25 cellular contexts compared by ENCODE assay signal in the genomic region with DNA sequence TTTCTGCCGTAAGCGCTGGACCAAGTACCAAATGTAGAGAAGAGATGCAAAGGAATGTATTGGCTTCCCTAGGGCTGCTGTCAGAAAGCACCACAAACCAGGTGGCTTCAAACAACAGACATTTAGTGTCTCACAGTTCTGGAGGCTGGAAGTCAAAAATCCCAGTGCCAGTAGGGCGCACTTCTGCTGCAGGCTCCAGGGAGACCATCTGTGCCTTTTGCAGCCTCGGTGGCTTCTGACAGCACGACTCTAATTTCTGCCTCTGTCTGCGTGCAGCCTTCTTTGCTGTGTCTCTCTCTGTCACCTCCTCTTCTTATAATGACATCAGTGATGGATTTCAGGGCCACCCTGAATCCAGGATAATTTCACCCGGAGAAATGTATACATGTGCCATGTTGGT. TPM values are rescaled to one million over a fixed set of nuclear protein-coding genes. Genes with fewer than 3 reads are reported as not detected.
DNase-seq lines count a peak whose midpoint lies in the region; ATAC-seq and TF ChIP-seq lines count a peak whose summit lies in the region.
"Had no signal": no experiment of that assay in that cellular context is flagged by ENCODE, and none has a peak within 500 bp of the region (broad histone marks: within the 10 kb centered on the region; RNA-seq: fewer than 3 reads in every experiment).

No MANE protein-coding gene starts in this region.

- H3K18ac ChIP-seq in H9 (ENCODE audit: insufficient read length, low read depth, low read length) = no peak overlapping the region

- no peak overlapping the region for H3K4me2 ChIP-seq in H9 (ENCODE audit: insufficient read depth, insufficient read length, low read length)

- no peak overlapping the region for H3K9ac ChIP-seq in H9 (ENCODE audit: extremely low read depth, insufficient read length, low read length)
- H3K9ac ChIP-seq: BLaER1 treated with 17β-estradiol and CSF1 and Interleukin-3, amounts not matched to agents 10 nM and 100 nM had no signal

- ATAC-seq in activated CD8-positive, alpha-beta memory T cell treated with anti-CD3 and anti-CD28 coated beads, Interleukin-2, amount 10 ng/mL, durations not matched to agents 7 days and 5 days = no peak
- ATAC-seq in HG02970 (IDR thresholded peaks at IDR 0.05; ENCODE audit: low FRiP score, unreplicated experiment) = no peak
- ATAC-seq: PC-3 had no signal

- no peaks in the 10 kb centered on the region for H3K27me3 ChIP-seq in H9 (ENCODE audit: insufficient read depth, low read length)
- H3K27me3 ChIP-seq: BLaER1 treated with 17β-estradiol and CSF1 and Interleukin-3, amounts not matched to agents 10 nM and 100 nM; cardiac muscle cell; stomach had no signal

- H3K36me3 Mint-ChIP-seq in activated CD8-positive, alpha-beta memory T cell treated with anti-CD3 and anti-CD28 coated beads, Interleukin-2, amount 10 ng/mL, durations not matched to agents 7 days and 5 days = peaks cover 67% of the 10 kb centered on the region
- H3K36me3 Mint-ChIP-seq in H9 (ENCODE audit: insufficient read depth in 1 of 3, low read depth in 3 of 3) (peaks cover 2 to 8% (median 2%) of the 10 kb centered on the region in 3 experiments; a peak in 4 of 7 replicates), osteocyte (ENCODE audit: unreplicated experiment) (peaks cover 9% of the 10 kb centered on the region)
- H3K36me3 Mint-ChIP-seq in activated naive CD8-positive, alpha-beta T cell treated with anti-CD3 and anti-CD28 coated beads for 36 hours = peaks cover 68% of the 10 kb centered on the region

- WGBS in H9 (ENCODE audit: extremely low coverage, insufficient read length, low lambda C conversion rate) = no CpG with 5 or more reads among the region's 7 CpGs

- H4K91ac ChIP-seq in H9 (ENCODE audit: insufficient read length, low read depth, low read length) = no peak overlapping the region

- H3K23me2 ChIP-seq in H9 (ENCODE audit: insufficient read length, low read depth, low read length, poor library complexity, severe bottlenecking) = no peaks in the 10 kb centered on the region

- no peak overlapping the region for H4K5ac ChIP-seq in H9 (ENCODE audit: insufficient read length, low read depth, low read length)

- no peak overlapping the region for H2BK5ac ChIP-seq in H9 (ENCODE audit: insufficient read length, low read length)

- CTCF ChIA-PET in activated CD8-positive, alpha-beta memory T cell treated with anti-CD3 and anti-CD28 coated beads, Interleukin-2, amount 10 ng/mL, durations not matched to agents 7 days and 5 days (lab: Charles Lee) = no interaction called here

- peak overlapping the region; percentile 52 for H3K27ac Mint-ChIP-seq in activated CD8-positive, alpha-beta memory T cell treated with anti-CD3 and anti-CD28 coated beads, Interleukin-2, amount 10 ng/mL, durations not matched to agents 7 days and 5 days
- no peak overlapping the region for H3K27ac Mint-ChIP-seq in H9
- peak overlapping the region; percentile 78 for H3K27ac Mint-ChIP-seq in activated naive CD8-positive, alpha-beta T cell treated with anti-CD3 and anti-CD28 coated beads for 36 hours
- H3K27ac Mint-ChIP-seq in osteocyte (ENCODE audit: unreplicated experiment) = no peak overlapping the region
- H3K27ac Mint-ChIP-seq: dendritic cell treated with granulocyte-macrophage colony-stimulating factor and Interleukin-4, amounts not matched to agents 40 ng/mL and 50 ng/mL, for 4 days had no signal

- no peak overlapping the region for H3K56ac ChIP-seq in H9 (ENCODE audit: insufficient read length, low read depth, low read length)

- no peak overlapping the region for H2AK5ac ChIP-seq in H9 (ENCODE audit: insufficient read length, low read length)

- no peak overlapping the region for H4K8ac ChIP-seq in H9 (replicated peaks; ENCODE audit: insufficient read length, low read depth, low read length)

- no peak overlapping the region for H3K14ac ChIP-seq in H9 (ENCODE audit: insufficient read depth, low read length)

- no peak overlapping the region for H2BK12ac ChIP-seq in H9 (ENCODE audit: insufficient read length, low read depth, low read length)

- no peak overlapping the region for H2BK15ac ChIP-seq in H9 (ENCODE audit: low read depth, low read length)

- H3K9me3 Mint-ChIP-seq in activated CD8-positive, alpha-beta memory T cell treated with anti-CD3 and anti-CD28 coated beads, Interleukin-2, amount 10 ng/mL, durations not matched to agents 7 days and 5 days (ENCODE audit: low read depth) = peaks cover 2% of the 10 kb centered on the region
- H3K9me3 Mint-ChIP-seq in H9 = peaks cover 10 to 12% of the 10 kb centered on the region in 2 experiments; a peak in 3 of 5 replicates
- peaks cover 9% of the 10 kb centered on the region for H3K9me3 Mint-ChIP-seq in activated naive CD8-positive, alpha-beta T cell treated with anti-CD3 and anti-CD28 coated beads for 36 hours
- peaks cover 1% of the 10 kb centered on the region for H3K9me3 Mint-ChIP-seq in osteocyte (ENCODE audit: unreplicated experiment)

- H2BK120ac ChIP-seq in H9 (ENCODE audit: low read depth, low read length, poor library complexity, severe bottlenecking) = no peak overlapping the region

- H3K27me3 Mint-ChIP-seq in activated CD8-positive, alpha-beta memory T cell treated with anti-CD3 and anti-CD28 coated beads, Interleukin-2, amount 10 ng/mL, durations not matched to agents 7 days and 5 days = no peaks in the 10 kb centered on the region
- peaks cover 4% of the 10 kb centered on the region for H3K27me3 Mint-ChIP-seq in H9 (ENCODE audit: low read depth)
- no peaks in the 10 kb centered on the region for H3K27me3 Mint-ChIP-seq in activated naive CD8-positive, alpha-beta T cell treated with anti-CD3 and anti-CD28 coated beads for 36 hours
- H3K27me3 Mint-ChIP-seq in osteocyte (ENCODE audit: unreplicated experiment) = no peaks in the 10 kb centered on the region
- H3K27me3 Mint-ChIP-seq: dendritic cell treated with granulocyte-macrophage colony-stimulating factor and Interleukin-4, amounts not matched to agents 40 ng/mL and 50 ng/mL, for 4 days had no signal

- H3K4me1 Mint-ChIP-seq in activated CD8-positive, alpha-beta memory T cell treated with anti-CD3 and anti-CD28 coated beads, Interleukin-2, amount 10 ng/mL, durations not matched to agents 7 days and 5 days = peaks cover 48% of the 10 kb centered on the region
- H3K4me1 Mint-ChIP-seq in H9 = peaks cover 10 to 19% of the 10 kb centered on the region in 2 experiments
- H3K4me1 Mint-ChIP-seq in activated naive CD8-positive, alpha-beta T cell treated with anti-CD3 and anti-CD28 coated beads for 36 hours = peaks cover 53% of the 10 kb centered on the region
- peaks cover 43% of the 10 kb centered on the region for H3K4me1 Mint-ChIP-seq in osteocyte (ENCODE audit: unreplicated experiment)

- no peak overlapping the region for H3K23ac ChIP-seq in H9 (ENCODE audit: insufficient read length, low read depth, low read length)

- H3K4me1 ChIP-seq in H9 (ENCODE audit: insufficient read depth, low read length) = no peaks in the 10 kb centered on the region; the same call in 1 of the 2 replicates

- no peaks in the 10 kb centered on the region for H3K79me2 ChIP-seq in H9 (ENCODE audit: insufficient read depth, low read length)

- H3T11ph ChIP-seq in H9 (ENCODE audit: low read length) = no peak overlapping the region

- H3K4ac ChIP-seq in H9 (ENCODE audit: low read depth, low read length) = no peak overlapping the region

- H3K9me3 ChIP-seq in H9 (ENCODE audit: control insufficient read depth, low read depth, low read length) = no peaks in the 10 kb centered on the region
- H3K9me3 ChIP-seq: stomach had no signal

- H2BK20ac ChIP-seq in H9 (ENCODE audit: low read depth, low read length, poor library complexity, severe bottlenecking) = no peak overlapping the region

- DNase-seq in activated CD8-positive, alpha-beta memory T cell treated with anti-CD3 and anti-CD28 coated beads, Interleukin-2, amount 10 ng/mL, durations not matched to agents 7 days and 5 days = peak; percentile 4
- DNase-seq in activated CD8-positive, alpha-beta memory T cell treated with anti-CD3 and anti-CD28 coated beads, Interleukin-2, amount 50 U/mL, for 4 hours = no peak
- DNase-seq in H9 (peak; percentile 8), osteocyte (ENCODE audit: extremely low spot score, unreplicated experiment) (peak; percentile 32), SW 1271 (lab: John Stamatoyannopoulos, UW) (no peak), NCI-H1105 (lab: John Stamatoyannopoulos, UW) (no peak)
- DNase-seq in activated naive CD8-positive, alpha-beta T cell treated with anti-CD3 and anti-CD28 coated beads for 36 hours = no peak
- DNase-seq: activated CD4-positive, alpha-beta T cell treated with anti-CD3 and anti-CD28 coated beads for 48 hours; DMS153; GDM1; H7; kidney glomerular epithelial cell; NCI-H1417; NCI-H2081 treated with DMSO at 0.1 percent for 48 hours; NCI-H446; PC-3; retina; Right ventricle myocardium superior; stimulated activated CD4-positive, alpha-beta T cell treated with anti-CD3 and anti-CD28 coated beads, Interleukin-4, amount 100 ng/mL, for 24 hours; stomach; trophoblast cell had no signal

- H3K4me3 Mint-ChIP-seq in activated CD8-positive, alpha-beta memory T cell treated with anti-CD3 and anti-CD28 coated beads, Interleukin-2, amount 10 ng/mL, durations not matched to agents 7 days and 5 days = peak overlapping the region; percentile 100
- H3K4me3 Mint-ChIP-seq in H9 (no peak overlapping the region), osteocyte (ENCODE audit: unreplicated experiment) (no peak overlapping the region)
- peak overlapping the region; percentile 57 for H3K4me3 Mint-ChIP-seq in activated naive CD8-positive, alpha-beta T cell treated with anti-CD3 and anti-CD28 coated beads for 36 hours
- H3K4me3 Mint-ChIP-seq: dendritic cell treated with granulocyte-macrophage colony-stimulating factor and Interleukin-4, amounts not matched to agents 40 ng/mL and 50 ng/mL, for 4 days had no signal

- H4K20me1 ChIP-seq in H9 (ENCODE audit: control insufficient read depth, insufficient read depth, insufficient read length) = no peaks in the 10 kb centered on the region

- no peak overlapping the region for H3K27ac ChIP-seq in H9 (ENCODE audit: insufficient read length, low read depth, low read length)
- H3K27ac ChIP-seq: BLaER1 treated with 17β-estradiol and CSF1 and Interleukin-3, amounts not matched to agents 10 nM and 100 nM; cardiac muscle cell; stomach had no signal

- no peaks in the 10 kb centered on the region for H3K79me1 ChIP-seq in H9 (ENCODE audit: insufficient read depth, low read depth, low read length, poor library complexity, severe bottlenecking)

- H2AFZ ChIP-seq in H9 (ENCODE audit: low read length) = no peak overlapping the region

- TF ChIP-seq CTCF in H9 (conservative IDR thresholded peaks at IDR 0.05) (no peak), osteocyte (IDR thresholded peaks at IDR 0.05) (no peak)

RNA-seq across cellular contexts. Expression of a gene that starts 2.8 kb away (rescaled TPM):
- total RNA-seq in activated CD8-positive, alpha-beta memory T cell treated with anti-CD3 and anti-CD28 coated beads, Interleukin-2, amount 10 ng/mL, durations not matched to agents 7 days and 5 days = 10 to 100 TPM; 59.9 to 65.2 TPM
- 0.04 and 0.07 TPM in 2 replicates for total RNA-seq in H9 (2021)
- 10 to 100 TPM; 54.9 to 55.8 TPM for total RNA-seq in activated naive CD8-positive, alpha-beta T cell treated with anti-CD3 and anti-CD28 coated beads for 36 hours
- 11.8 and 14.3 TPM in 2 replicates for total RNA-seq in osteocyte
- total RNA-seq: cardiac muscle cell had no signal

RNA-seq across cellular contexts. Expression of a gene that starts 34.0 kb away (rescaled TPM):
- 1 to 10 TPM in 1 of 2 experiments, not detected in 1; 2.6 TPM for total RNA-seq in activated CD8-positive, alpha-beta memory T cell treated with anti-CD3 and anti-CD28 coated beads, Interleukin-2, amount 10 ng/mL, durations not matched to agents 7 days and 5 days
- total RNA-seq in H9 (2021) (0.29 and 0.55 TPM in 2 replicates), osteocyte (not detected in 2 replicates)
- total RNA-seq in activated naive CD8-positive, alpha-beta T cell treated with anti-CD3 and anti-CD28 coated beads for 36 hours = not detected

Comparison
In these comparisons a context has a peak if more than half of its experiments do, and no peak if none do; other contexts are left out.
1. DNase-seq: peak in activated CD8-positive, alpha-beta memory T cell treated with anti-CD3 and anti-CD28 coated beads, Interleukin-2, amount 10 ng/mL, durations not matched to agents 7 days and 5 days (single experiment), H9 (single experiment) and osteocyte (single experiment); none in activated CD8-positive, alpha-beta memory T cell treated with anti-CD3 and anti-CD28 coated beads, Interleukin-2, amount 50 U/mL, for 4 hours (single experiment), activated naive CD8-positive, alpha-beta T cell treated with anti-CD3 and anti-CD28 coated beads for 36 hours (single experiment), SW 1271 (0 of 2) and NCI-H1105 (single experiment).
2. H3K27ac Mint-ChIP-seq: peak in activated CD8-positive, alpha-beta memory T cell treated with anti-CD3 and anti-CD28 coated beads, Interleukin-2, amount 10 ng/mL, durations not matched to agents 7 days and 5 days (single experiment) and activated naive CD8-positive, alpha-beta T cell treated with anti-CD3 and anti-CD28 coated beads for 36 hours (single experiment); none in H9 (0 of 3) and osteocyte (single experiment).
3. H3K4me3 Mint-ChIP-seq: peak in activated CD8-positive, alpha-beta memory T cell treated with anti-CD3 and anti-CD28 coated beads, Interleukin-2, amount 10 ng/mL, durations not matched to agents 7 days and 5 days (single experiment) and activated naive CD8-positive, alpha-beta T cell treated with anti-CD3 and anti-CD28 coated beads for 36 hours (single experiment); none in H9 (0 of 2) and osteocyte (single experiment).
4. RNA of a gene that starts 2.8 kb away (total RNA-seq): 59.9 to 65.2 TPM in activated CD8-positive, alpha-beta memory T cell treated with anti-CD3 and anti-CD28 coated beads, Interleukin-2, amount 10 ng/mL, durations not matched to agents 7 days and 5 days, 54.9 to 55.8 TPM in activated naive CD8-positive, alpha-beta T cell treated with anti-CD3 and anti-CD28 coated beads for 36 hours and 11.8 to 14.3 TPM in osteocyte; 0.04 to 0.07 TPM in H9; every median in the first group is over 10 times any median in the second.